10 cellular contexts compared by ENCODE assay signal in genomic region chr3:194537732-194538247, GRCh38. TPM values are rescaled to one million over a fixed set of nuclear protein-coding genes. Genes with fewer than 3 reads are reported as not detected.
A peak's percentile ranks its signal among the peaks of the same experiment; 100 is the strongest.
DNase-seq lines count a peak whose midpoint lies in the region; ATAC-seq, FAIRE-seq and TF ChIP-seq lines count a peak whose summit lies in the region.
"Had no signal": no experiment of that assay in that cellular context is flagged by ENCODE, and none has a peak within 500 bp of the region (broad histone marks: within the 10 kb centered on the region; RNA-seq: fewer than 3 reads in every experiment).

No MANE protein-coding gene starts in this region.

- no peak for TF ChIP-seq CTCF in fibroblast of lung (conservative IDR thresholded peaks at IDR 0.05 in 1 of 2, IDR thresholded peaks at IDR 0.05 in 1 of 2; ENCODE audit: low read depth in 1 of 2, low read length in 2 of 2)

- H3K9ac ChIP-seq in fibroblast of lung (ENCODE audit: insufficient read depth, low read length): no peak overlapping the region

- peaks cover 8% of the 10 kb centered on the region for H3K4me1 ChIP-seq in fibroblast of lung (ENCODE audit: control insufficient read depth, extremely low read depth, insufficient read depth, low read length)

- no peaks in the 10 kb centered on the region for H4K20me1 ChIP-seq in fibroblast of lung (ENCODE audit: control insufficient read depth, extremely low read depth, insufficient read depth, low read length)

- H3K27me3 ChIP-seq in fibroblast of lung (ENCODE audit: control insufficient read depth, insufficient read depth, low read length): no peaks in the 10 kb centered on the region

- H3K79me2 ChIP-seq in fibroblast of lung (ENCODE audit: control insufficient read depth, insufficient read depth, low read length): no peaks in the 10 kb centered on the region

- H2AFZ ChIP-seq in fibroblast of lung (ENCODE audit: low read length): no peak overlapping the region

- ATAC-seq in GM21576 (IDR thresholded peaks at IDR 0.05; ENCODE audit: unreplicated experiment): no peak

- no peaks in the 10 kb centered on the region for H3K36me3 ChIP-seq in fibroblast of lung (ENCODE audit: control insufficient read depth, insufficient read depth, low read length)

- peak overlapping the region; percentile 8 for H3K4me2 ChIP-seq in fibroblast of lung (ENCODE audit: extremely low read depth, insufficient read depth, low read length)

- DNase-seq in GM04504 (ENCODE audit: low read depth) (peak; percentile 47), RCC 7860 (ENCODE audit: low spot score) (peak; percentile 87), fibroblast of lung (ENCODE audit: low read depth in 2 of 2) (peak; percentile 55 to 91), renal cortical epithelial cell (ENCODE audit: low read depth) (peak; percentile 94), T-helper 2 cell (no peak), putamen (ENCODE audit: low spot score) (no peak)
- DNase-seq in activated effector memory CD4-positive, alpha-beta T cell treated with Interleukin-2 at 50 U/mL for 16 hours: no peak
- DNase-seq: effector memory CD4-positive, alpha-beta T cell had no signal

- H3K9me3 ChIP-seq in fibroblast of lung (ENCODE audit: control insufficient read depth, insufficient read depth, low read depth, low read length): no peaks in the 10 kb centered on the region

- peak; percentile 61 for FAIRE-seq in RCC 7860 (lab: Jason Lieb, UNC)
- FAIRE-seq: GM18507 had no signal

- no peak overlapping the region for H3K4me3 ChIP-seq in fibroblast of lung (replicated peaks in 1 of 4; ENCODE audit: control extremely low read depth in 1 of 4, insufficient read depth in 1 of 4, low read depth in 3 of 4, low read length in 4 of 4)

- no peak overlapping the region for H3K27ac ChIP-seq in fibroblast of lung (ENCODE audit: insufficient read depth, low read length)

RNA-seq across cellular contexts. Expression of gene ATP13A3, which starts 51.0 kb away (rescaled TPM):
- 193 and 222 TPM in 2 replicates for total RNA-seq in fibroblast of lung
- polyA plus RNA-seq in fibroblast of lung: 169 and 285 TPM in 2 replicates
- polyA plus RNA-seq in fibroblast of lung (2012): 72.4 and 106 TPM in 2 replicates
- polyA minus RNA-seq in fibroblast of lung (ENCODE audit: low replicate concordance): 52.7 and 101 TPM in 2 replicates
- total RNA-seq in renal cortical epithelial cell: 588 and 600 TPM in 2 replicates

Comparison
In these comparisons a context has a peak if more than half of its experiments do, and no peak if none do; other contexts are left out.
1. DNase-seq: peak in GM04504 (single experiment), RCC 7860 (single experiment), fibroblast of lung (2 of 2) and renal cortical epithelial cell (single experiment); none in T-helper 2 cell (0 of 5), putamen (single experiment) and activated effector memory CD4-positive, alpha-beta T cell treated with Interleukin-2 at 50 U/mL for 16 hours (single experiment).